In genomic region chr6:28351087-28351486, GRCh38 we compare ENCODE assay signal across 8 cellular contexts. TPM values are rescaled to one million over a fixed set of nuclear protein-coding genes. Genes with fewer than 3 reads are reported as not detected.
DNase-seq lines count a peak whose midpoint lies in the region; ATAC-seq, FAIRE-seq and TF ChIP-seq lines count a peak whose summit lies in the region.
"Had no signal": no experiment of that assay in that cellular context is flagged by ENCODE, and none has a peak within 500 bp of the region (broad histone marks: within the 10 kb centered on the region; RNA-seq: fewer than 3 reads in every experiment).

No MANE protein-coding gene starts in this region.

- no peaks in the 10 kb centered on the region for H3K27me3 ChIP-seq in endothelial cell of umbilical vein (ENCODE audit: control insufficient read depth in 2 of 2, insufficient read depth in 2 of 2, low read length in 2 of 2)
- H3K27me3 ChIP-seq in parathyroid adenoma (ENCODE audit: control insufficient read depth, insufficient read depth, low read length), result no peaks in the 10 kb centered on the region

- POLR2A ChIA-PET in endothelial cell of umbilical vein (lab: Charles Lee), result interaction anchor here (0.7 kb wide), 1 partner anchor 16 kb away, joined by 3 read pairs; no protein-coding TSS in a partner anchor

- H3K9ac ChIP-seq in endothelial cell of umbilical vein (replicated peaks; ENCODE audit: extremely low read depth, insufficient read depth, low read length) (no peak overlapping the region), parathyroid adenoma (no peak overlapping the region)

- H2AFZ ChIP-seq in endothelial cell of umbilical vein (ENCODE audit: low read depth, low read length) (no peak overlapping the region), parathyroid adenoma (no peak overlapping the region)

- no peak overlapping the region for H3K27ac ChIP-seq in endothelial cell of umbilical vein (ENCODE audit: insufficient read depth, low read depth, low read length)
- peak overlapping the region; percentile 83 for H3K27ac ChIP-seq in parathyroid adenoma

- H3K9me1 ChIP-seq in endothelial cell of umbilical vein (replicated peaks; ENCODE audit: control insufficient read depth, extremely low read depth, insufficient read depth, low read length), result no peaks in the 10 kb centered on the region

- BruUV-seq in endothelial cell of umbilical vein (replicated peaks; lab: Mats Ljungman, UMichigan), result no TSS peak

- no peak for ATAC-seq in GM18505 (IDR thresholded peaks at IDR 0.05; ENCODE audit: unreplicated experiment)

- no peaks in the 10 kb centered on the region for H4K20me1 ChIP-seq in endothelial cell of umbilical vein (replicated peaks; ENCODE audit: control insufficient read depth, extremely low read depth, insufficient read depth, low read length)

- H3K36me3 ChIP-seq in endothelial cell of umbilical vein (ENCODE audit: control insufficient read depth in 2 of 2, extremely low read depth in 1 of 2, insufficient read depth in 2 of 2, low read length in 2 of 2) (no peaks in the 10 kb centered on the region), parathyroid adenoma (ENCODE audit: control insufficient read depth, insufficient read depth, low read length) (no peaks in the 10 kb centered on the region)

- FAIRE-seq in endothelial cell of umbilical vein (lab: Jason Lieb, UNC), result no peak

- dilution Hi-C loops in endothelial cell of umbilical vein (cut with MboI; ENCODE audit: extremely low pct_ligation_motif_present, low sequenced_read_pairs), result no loop called here

- no peaks in the 10 kb centered on the region for H3K9me3 ChIP-seq in endothelial cell of umbilical vein (replicated peaks; ENCODE audit: control insufficient read depth, insufficient read depth, low read length)
- no peaks in the 10 kb centered on the region for H3K9me3 ChIP-seq in parathyroid adenoma (ENCODE audit: control insufficient read depth, low read length)

- H3K79me2 ChIP-seq in endothelial cell of umbilical vein (ENCODE audit: control insufficient read depth, insufficient read depth, low read length) (peaks cover 27% of the 10 kb centered on the region), parathyroid adenoma (no peaks in the 10 kb centered on the region)

- H3K4me3 ChIP-seq in GM08714 (ENCODE audit: low read length) (peak overlapping the region; percentile 68), endothelial cell of umbilical vein (replicated peaks in 1 of 3; ENCODE audit: insufficient read depth in 1 of 3, low read depth in 1 of 3, low read length in 3 of 3) (peak overlapping the region in 1 of 3 experiments; percentile 86), parathyroid adenoma (ENCODE audit: low read depth, low read length) (peak overlapping the region; percentile 69)

- no peak for TF ChIP-seq POLR2A in endothelial cell of umbilical vein (IDR thresholded peaks at IDR 0.05; ENCODE audit: low read depth, low read length)
- TF ChIP-seq POLR2A in GM18505 (IDR thresholded peaks at IDR 0.05; ENCODE audit: borderline replicate concordance, extremely low read depth, insufficient read depth, insufficient read length), result no peak

- intact Hi-C loops in endothelial cell of umbilical vein (cut with micrococcal nuclease), result no loop called here

- CTCF ChIA-PET in endothelial cell of umbilical vein (lab: Charles Lee), result interaction anchor here (1.4 kb wide), 1 partner anchor 210 kb away, joined by 4 read pairs; no protein-coding TSS in a partner anchor

- TF ChIP-seq CTCF in endothelial cell of umbilical vein (IDR thresholded peaks at IDR 0.05; ENCODE audit: extremely low read depth in 1 of 2, insufficient read depth in 1 of 2, low read depth in 1 of 2, low read length in 2 of 2) (no peak), parathyroid adenoma (IDR thresholded peaks at IDR 0.05) (no peak)

- peaks cover 29% of the 10 kb centered on the region for H3K4me1 ChIP-seq in endothelial cell of umbilical vein (ENCODE audit: control insufficient read depth, extremely low read depth, insufficient read depth, low read length)
- H3K4me1 ChIP-seq in parathyroid adenoma, result peaks cover 8% of the 10 kb centered on the region

- DNase-seq in NCI-H69 (lab: John Stamatoyannopoulos, UW), result peak; percentile 13
- no peak for DNase-seq in endothelial cell of umbilical vein (ENCODE audit: low read depth, low spot score)
- no peak for DNase-seq in stimulated activated CD4-positive, alpha-beta T cell treated with anti-CD3 and anti-CD28 coated beads, Interleukin-4, amount 100 ng/mL, for 24 hours
- no peak for DNase-seq in hippocampal formation (lab: John Stamatoyannopoulos, UW)
- DNase-seq: activated gamma-delta T cell had no signal

- H3K4me2 ChIP-seq in endothelial cell of umbilical vein (ENCODE audit: insufficient read depth, low read length) (peak overlapping the region; percentile 99), parathyroid adenoma (ENCODE audit: low read length) (peak overlapping the region; percentile 67)

TF ChIP-seq in endothelial cell of umbilical vein, 7 proteins besides CTCF, POLR2A, EP300 and RAD21:
- TF ChIP-seq MYC (IDR thresholded peaks at IDR 0.05; ENCODE audit: low read depth, low read length) (no peak), FOS (IDR thresholded peaks at IDR 0.05; ENCODE audit: borderline replicate concordance, insufficient read depth, low read length) (no peak), GATA2 (IDR thresholded peaks at IDR 0.05; ENCODE audit: insufficient read depth, insufficient read length, low read depth, low read length) (no peak), JUN (IDR thresholded peaks at IDR 0.05; ENCODE audit: borderline replicate concordance, insufficient read depth, insufficient read length, low read depth) (no peak), POLR2AphosphoS5 (IDR thresholded peaks at IDR 0.05; ENCODE audit: insufficient read depth, low read depth, low read length) (no peak), EZH2 (IDR thresholded peaks at IDR 0.05; ENCODE audit: borderline replicate concordance, low read depth, low read length, severe bottlenecking) (no peak)
- TF ChIP-seq, protein P1, sequence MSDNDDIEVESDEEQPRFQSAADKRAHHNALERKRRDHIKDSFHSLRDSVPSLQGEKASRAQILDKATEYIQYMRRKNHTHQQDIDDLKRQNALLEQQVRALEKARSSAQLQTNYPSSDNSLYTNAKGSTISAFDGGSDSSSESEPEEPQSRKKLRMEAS (IDR thresholded peaks at IDR 0.05; ENCODE audit: insufficient read depth, insufficient read length), result no peak

RNA-seq across cellular contexts. Expression of gene ZKSCAN3, which starts 1.3 kb away (rescaled TPM):
- total RNA-seq in endothelial cell of umbilical vein, result 4.9 and 6.9 TPM in 2 replicates
- 2.5 and 2.7 TPM in 2 replicates for polyA plus RNA-seq in endothelial cell of umbilical vein
- polyA plus RNA-seq in endothelial cell of umbilical vein (2011; cell fraction: cytosol; rRNA removed), result 2.2 and 2.5 TPM in 2 replicates
- 4.1 and 4.6 TPM in 2 replicates for polyA plus RNA-seq in endothelial cell of umbilical vein (2011; cell fraction: nucleus; rRNA removed)
- polyA plus RNA-seq in endothelial cell of umbilical vein (2012), result 2.2 and 2.6 TPM in 2 replicates
- polyA minus RNA-seq in endothelial cell of umbilical vein, result 3.4 and 3.5 TPM in 2 replicates
- polyA minus RNA-seq in endothelial cell of umbilical vein (2011; cell fraction: cytosol; rRNA and poly(A)+ RNA removed), result 0.82 TPM
- 2.2 and 2.8 TPM in 2 replicates for polyA minus RNA-seq in endothelial cell of umbilical vein (2011; cell fraction: nucleus; rRNA and poly(A)+ RNA removed)

RNA-seq across cellular contexts. Expression of gene ZSCAN31, which starts 15.1 kb away (rescaled TPM):
- total RNA-seq in endothelial cell of umbilical vein, result 19.5 and 23.0 TPM in 2 replicates
- polyA plus RNA-seq in endothelial cell of umbilical vein, result 11.0 and 12.9 TPM in 2 replicates
- 19.9 and 24.1 TPM in 2 replicates for polyA plus RNA-seq in endothelial cell of umbilical vein (2011; cell fraction: cytosol; rRNA removed)
- polyA plus RNA-seq in endothelial cell of umbilical vein (2011; cell fraction: nucleus; rRNA removed), result 45.5 and 49.6 TPM in 2 replicates
- polyA plus RNA-seq in endothelial cell of umbilical vein (2012), result 18.0 and 26.7 TPM in 2 replicates
- 22.5 and 27.7 TPM in 2 replicates for polyA minus RNA-seq in endothelial cell of umbilical vein
- 6.3 TPM for polyA minus RNA-seq in endothelial cell of umbilical vein (2011; cell fraction: cytosol; rRNA and poly(A)+ RNA removed)
- polyA minus RNA-seq in endothelial cell of umbilical vein (2011; cell fraction: nucleus; rRNA and poly(A)+ RNA removed), result 14.4 and 18.7 TPM in 2 replicates

RNA-seq across cellular contexts. Expression of gene ZSCAN12, which starts 48.5 kb away (rescaled TPM):
- total RNA-seq in endothelial cell of umbilical vein, result 4.2 and 4.4 TPM in 2 replicates
- polyA plus RNA-seq in endothelial cell of umbilical vein, result 1.1 and 1.3 TPM in 2 replicates
- 1.3 and 1.4 TPM in 2 replicates for polyA plus RNA-seq in endothelial cell of umbilical vein (2011; cell fraction: cytosol; rRNA removed)
- polyA plus RNA-seq in endothelial cell of umbilical vein (2011; cell fraction: nucleus; rRNA removed), result 3.3 and 4.0 TPM in 2 replicates
- 1.5 and 1.6 TPM in 2 replicates for polyA plus RNA-seq in endothelial cell of umbilical vein (2012)
- 3.0 and 3.3 TPM in 2 replicates for polyA minus RNA-seq in endothelial cell of umbilical vein
- polyA minus RNA-seq in endothelial cell of umbilical vein (2011; cell fraction: cytosol; rRNA and poly(A)+ RNA removed), result 3.3 TPM
- polyA minus RNA-seq in endothelial cell of umbilical vein (2011; cell fraction: nucleus; rRNA and poly(A)+ RNA removed), result 3.6 and 5.3 TPM in 2 replicates
